ENCODE assay signal across 29 cellular contexts in the genomic region with DNA sequence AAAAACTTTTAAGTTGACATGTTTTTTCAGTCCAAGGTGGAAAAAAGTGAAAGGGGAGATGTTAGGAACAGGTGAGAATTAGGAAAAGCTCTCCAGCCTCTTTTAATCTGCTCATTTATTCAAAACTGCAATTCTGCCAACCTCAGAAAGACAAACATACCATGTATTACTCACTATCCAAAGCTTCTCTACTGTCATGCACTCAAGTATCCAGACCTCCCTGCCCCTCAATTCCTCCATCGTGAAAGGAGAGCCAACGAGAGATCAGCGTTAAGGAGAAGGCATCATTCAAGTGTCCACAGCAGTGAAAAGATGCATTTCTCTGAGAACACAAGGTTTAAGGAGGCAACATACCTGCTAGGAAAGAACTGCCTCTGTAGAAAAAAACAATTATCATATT. TPM values are rescaled to one million over a fixed set of nuclear protein-coding genes. Genes with fewer than 3 reads are reported as not detected.
A peak's percentile ranks its signal among the peaks of the same experiment; 100 is the strongest.
DNase-seq lines count a peak whose midpoint lies in the region; ATAC-seq and TF ChIP-seq lines count a peak whose summit lies in the region.
"Had no signal": no experiment of that assay in that cellular context is flagged by ENCODE, and none has a peak within 500 bp of the region (broad histone marks: within the 10 kb centered on the region; RNA-seq: fewer than 3 reads in every experiment).

No MANE protein-coding gene starts in this region.

- H3K4me3 Mint-ChIP-seq in endothelial cell (ENCODE audit: unreplicated experiment) = no peak overlapping the region
- H3K4me3 Mint-ChIP-seq: activated CD4-positive, alpha-beta memory T cell treated with anti-CD3 and anti-CD28 coated beads for 36 hours; activated naive CD8-positive, alpha-beta T cell treated with anti-CD3 and anti-CD28 coated beads, Interleukin-2, amount 50 U/mL, for 24 hours; IgD-negative memory B cell; nephron had no signal

- H3K9me3 Mint-ChIP-seq in endothelial cell (ENCODE audit: unreplicated experiment) = no peaks in the 10 kb centered on the region
- H3K9me3 Mint-ChIP-seq: activated CD4-positive, alpha-beta memory T cell treated with anti-CD3 and anti-CD28 coated beads for 36 hours; activated naive CD8-positive, alpha-beta T cell treated with anti-CD3 and anti-CD28 coated beads, Interleukin-2, amount 50 U/mL, for 24 hours; IgD-negative memory B cell; nephron had no signal

- no peaks in the 10 kb centered on the region for H3K36me3 Mint-ChIP-seq in endothelial cell (ENCODE audit: low read depth, unreplicated experiment)
- H3K36me3 Mint-ChIP-seq: activated CD4-positive, alpha-beta memory T cell treated with anti-CD3 and anti-CD28 coated beads for 36 hours; IgD-negative memory B cell had no signal

- no peak overlapping the region for H3K4me3 ChIP-seq in choroid plexus epithelial cell (ENCODE audit: low read depth, low read length)
- H3K4me3 ChIP-seq: A549, BLaER1, breast epithelium, heart right ventricle, lower lobe of right lung, Peyer's patch, smooth muscle cell had no signal

- no peak for TF ChIP-seq CTCF in choroid plexus epithelial cell (conservative IDR thresholded peaks at IDR 0.05; ENCODE audit: low read depth, low read length)
- no peak for TF ChIP-seq CTCF in endothelial cell (IDR thresholded peaks at IDR 0.05; ENCODE audit: unreplicated experiment)

- no peak overlapping the region for H3K27ac Mint-ChIP-seq in endothelial cell (ENCODE audit: unreplicated experiment)
- H3K27ac Mint-ChIP-seq: activated CD4-positive, alpha-beta memory T cell treated with anti-CD3 and anti-CD28 coated beads for 36 hours; activated naive CD8-positive, alpha-beta T cell treated with anti-CD3 and anti-CD28 coated beads, Interleukin-2, amount 50 U/mL, for 24 hours; IgD-negative memory B cell; nephron had no signal

- ATAC-seq in HG02840 (IDR thresholded peaks at IDR 0.05; ENCODE audit: low FRiP score, unreplicated experiment) = no peak
- ATAC-seq: A549; activated naive CD8-positive, alpha-beta T cell treated with anti-CD3 and anti-CD28 coated beads, Interleukin-2, amount 50 U/mL, for 24 hours; heart right ventricle; lower lobe of right lung; stimulated activated naive CD8-positive, alpha-beta T cell treated with anti-CD3 and anti-CD28 coated beads, Interleukin-15, Interleukin-2, amounts not matched to agents 100 U/mL and 50 U/mL, for 24 hours had no signal

- DNase-seq in AG20443 (ENCODE audit: low spot score) (peak; percentile 28), NCI-H226 (peak; percentile 41), choroid plexus epithelial cell (ENCODE audit: low read depth) (peak; percentile 53), myocyte (ENCODE audit: low read depth) (peak; percentile 9), NCI-H1092 (lab: John Stamatoyannopoulos, UW) (no peak), SKM-1 treated with dmso at 0.1 percent for 144 hours (lab: John Stamatoyannopoulos, UW; ENCODE audit: unreplicated experiment) (no peak), endothelial cell (ENCODE audit: low spot score) (no peak)
- DNase-seq: activated CD4-positive, alpha-beta memory T cell treated with anti-CD3 and anti-CD28 coated beads for 36 hours; activated CD4-positive, CD25-positive, alpha-beta regulatory T cell treated with anti-CD3 and anti-CD28 coated beads, Interleukin-2, amount 50 U/mL, for 72 hours; activated naive CD4-positive, alpha-beta T cell; activated naive CD8-positive, alpha-beta T cell treated with anti-CD3 and anti-CD28 coated beads, Interleukin-2, amount 50 U/mL, for 24 hours; DMS153; effector CD4-positive, alpha-beta T cell; GDM1; heart right ventricle; kidney glomerular epithelial cell; lower lobe of right lung; NCI-H446; NCI-H774; Peyer's patch; SHP77; stimulated activated naive CD8-positive, alpha-beta T cell treated with anti-CD3 and anti-CD28 coated beads, Interleukin-15, Interleukin-2, amounts not matched to agents 100 U/mL and 50 U/mL, for 24 hours had no signal

- peaks cover 2% of the 10 kb centered on the region for H3K27me3 Mint-ChIP-seq in endothelial cell (ENCODE audit: unreplicated experiment)
- H3K27me3 Mint-ChIP-seq: activated CD4-positive, alpha-beta memory T cell treated with anti-CD3 and anti-CD28 coated beads for 36 hours; IgD-negative memory B cell had no signal

- H3K4me1 Mint-ChIP-seq in endothelial cell (ENCODE audit: unreplicated experiment) = peaks cover 11% of the 10 kb centered on the region
- H3K4me1 Mint-ChIP-seq: IgD-negative memory B cell, nephron had no signal

RNA-seq across cellular contexts. Expression of gene DIAPH3, which starts 24.5 kb away (rescaled TPM):
- total RNA-seq in myocyte (3.2 and 5.3 TPM in 2 replicates), endothelial cell (ENCODE audit: unreplicated experiment) (4.5 TPM)
- 2.1 TPM for polyA plus RNA-seq in myocyte (2012)
- polyA plus RNA-seq: IgD-negative memory B cell had no signal

Comparison
In these comparisons a context has a peak if more than half of its experiments do, and no peak if none do; other contexts are left out.
1. DNase-seq: peak in AG20443 (single experiment), NCI-H226 (single experiment), choroid plexus epithelial cell (single experiment) and myocyte (single experiment); none in NCI-H1092 (single experiment), SKM-1 treated with dmso at 0.1 percent for 144 hours (single experiment) and endothelial cell (single experiment).